Comparison of ENCODE assay signal across 8 cellular contexts in the genomic region with DNA sequence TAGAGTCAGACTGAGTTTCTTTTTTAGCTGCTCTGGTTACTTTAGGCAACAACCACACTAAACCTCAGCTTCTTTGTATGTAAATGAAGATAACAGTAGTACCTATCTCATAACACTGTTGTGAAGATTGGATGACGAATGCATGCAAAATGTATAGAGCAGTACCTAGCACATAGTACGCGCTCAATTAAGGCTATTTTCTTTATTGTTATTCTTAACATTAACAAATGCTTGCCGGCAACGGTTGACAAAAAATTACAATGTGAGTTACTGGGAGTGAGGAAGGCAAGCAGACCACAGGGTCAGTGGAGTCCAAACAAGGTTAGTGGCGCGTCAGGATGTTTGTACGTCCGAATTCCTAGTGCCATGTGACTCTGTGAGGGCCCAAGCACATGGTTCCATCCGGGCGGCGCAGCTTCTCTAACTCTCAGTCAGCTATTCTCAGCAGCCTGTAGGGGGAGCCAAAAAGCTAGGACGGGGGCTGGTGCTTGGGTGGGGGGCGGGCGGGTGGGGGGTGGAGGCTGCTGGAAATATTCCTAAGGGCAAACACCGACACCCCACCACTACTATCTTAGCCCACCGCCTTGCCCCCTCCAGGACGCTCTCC.
DNase-seq lines count a peak whose midpoint lies in the region; ATAC-seq and TF ChIP-seq lines count a peak whose summit lies in the region.

No MANE protein-coding gene starts in this region.

- peaks cover 2% of the 10 kb centered on the region for H3K36me3 Mint-ChIP-seq in memory B cell

- DNase-seq in DMS79 (lab: John Stamatoyannopoulos, UW) (peak; percentile 22), NCI-H2029 (lab: John Stamatoyannopoulos, UW) (peak; percentile 36), brain microvascular endothelial cell (no peak), memory B cell (ENCODE audit: low spot score in 2 of 2) (no peak), KG1 (lab: John Stamatoyannopoulos, UW) (no peak)
- DNase-seq in stimulated activated naive CD4-positive, alpha-beta T cell (lab: John Stamatoyannopoulos, UW), result no peak

- H3K4me3 ChIP-seq in brain microvascular endothelial cell (ENCODE audit: low read depth, low read length), result no peak overlapping the region

- in situ Hi-C loops in brain microvascular endothelial cell (cut with HindIII; ENCODE audit: low pct_ligation_motif_present, low sequenced_read_pairs), result no loop called here

- no peaks in the 10 kb centered on the region for H3K9me3 Mint-ChIP-seq in memory B cell

- peaks cover 3% of the 10 kb centered on the region for H3K27me3 Mint-ChIP-seq in memory B cell

- H3K27me3 ChIP-seq in brain microvascular endothelial cell (replicated peaks), result peaks cover 7% of the 10 kb centered on the region

- H3K27ac ChIP-seq in brain microvascular endothelial cell, result no peak overlapping the region

- ATAC-seq in memory B cell (ENCODE audit: low read depth) (no peak), GM21576 (IDR thresholded peaks at IDR 0.05; ENCODE audit: unreplicated experiment) (no peak), GM19397 (IDR thresholded peaks at IDR 0.05; ENCODE audit: unreplicated experiment) (no peak)

- peak overlapping the region; percentile 51 for H3K4me3 Mint-ChIP-seq in memory B cell

- no peaks in the 10 kb centered on the region for H3K4me1 Mint-ChIP-seq in memory B cell

- no peak overlapping the region for H3K27ac Mint-ChIP-seq in memory B cell

- no peaks in the 10 kb centered on the region for H3K36me3 ChIP-seq in brain microvascular endothelial cell (replicated peaks)

- TF ChIP-seq CTCF in brain microvascular endothelial cell (IDR thresholded peaks at IDR 0.05; ENCODE audit: low read depth, low read length, missing control alignments), result peak; percentile 39

Comparison
In these comparisons a context has a peak if more than half of its experiments do, and no peak if none do; other contexts are left out.
1. DNase-seq: peak in DMS79 (single experiment) and NCI-H2029 (single experiment); none in brain microvascular endothelial cell (single experiment), memory B cell (0 of 2), KG1 (single experiment) and stimulated activated naive CD4-positive, alpha-beta T cell (0 of 6).